In genomic region chr18:6719098-6719913, GRCh38 we compare ENCODE assay signal across 20 cellular contexts. TPM values are rescaled to one million over a fixed set of nuclear protein-coding genes. Genes with fewer than 3 reads are reported as not detected.
"Had no signal": no experiment of that assay in that cellular context is flagged by ENCODE, and none has a peak within 500 bp of the region (broad histone marks: within the 10 kb centered on the region; RNA-seq: fewer than 3 reads in every experiment).

No MANE protein-coding gene starts in this region.

- H3K36me3 Mint-ChIP-seq: activated naive CD4-positive, alpha-beta T cell treated with anti-CD3 and anti-CD28 coated beads, Interleukin-2, amount 50 U/mL, for 72 hours; stimulated activated effector memory CD8-positive, alpha-beta T cell treated with anti-CD3 and anti-CD28 coated beads, Interleukin-12 subunit alpha, Interleukin-12 subunit beta, amount 100 ng/mL, for 72 hours had no signal

- ATAC-seq: activated naive CD4-positive, alpha-beta T cell treated with anti-CD3 and anti-CD28 coated beads, Interleukin-2, amount 50 U/mL, for 72 hours; body of pancreas; effector memory CD8-positive, alpha-beta T cell; right cardiac atrium; stimulated activated effector memory CD8-positive, alpha-beta T cell treated with anti-CD3 and anti-CD28 coated beads, Interleukin-12 subunit alpha, Interleukin-12 subunit beta, amount 100 ng/mL, for 72 hours had no signal

- H3K4me3 Mint-ChIP-seq: effector memory CD8-positive, alpha-beta T cell; stimulated activated effector memory CD8-positive, alpha-beta T cell treated with anti-CD3 and anti-CD28 coated beads, Interleukin-12 subunit alpha, Interleukin-12 subunit beta, amount 100 ng/mL, for 72 hours; T-helper 1 cell treated with Interleukin-12 subunit alpha and Interleukin-12 subunit beta and Interleukin-4 antibody, amounts not matched to agents 30 μg/mL and 1 μg/mL, for 36 hours had no signal

- H3K9me3 Mint-ChIP-seq: T-helper 1 cell treated with Interleukin-12 subunit alpha and Interleukin-12 subunit beta and Interleukin-4 antibody, amounts not matched to agents 30 μg/mL and 1 μg/mL, for 36 hours had no signal

- H3K9me3 ChIP-seq: body of pancreas, left ventricle myocardium inferior, stomach had no signal

- H3K27ac ChIP-seq: body of pancreas, left ventricle myocardium inferior, stomach had no signal

- H3K27ac Mint-ChIP-seq: activated naive CD4-positive, alpha-beta T cell treated with anti-CD3 and anti-CD28 coated beads, Interleukin-2, amount 50 U/mL, for 72 hours; effector memory CD8-positive, alpha-beta T cell; progenitor cell of endocrine pancreas; stimulated activated effector memory CD8-positive, alpha-beta T cell treated with anti-CD3 and anti-CD28 coated beads, Interleukin-12 subunit alpha, Interleukin-12 subunit beta, amount 100 ng/mL, for 72 hours; T-helper 1 cell treated with Interleukin-12 subunit alpha and Interleukin-12 subunit beta and Interleukin-4 antibody, amounts not matched to agents 30 μg/mL and 1 μg/mL, for 36 hours had no signal

- DNase-seq: activated CD4-positive, alpha-beta T cell treated with anti-CD3 and anti-CD28 coated beads for 1 hour; activated gamma-delta T cell; body of pancreas; caudate nucleus; effector memory CD8-positive, alpha-beta T cell; glutamatergic neuron; hypothalamus; kidney; left ventricle myocardium inferior; mammary epithelial cell; occipital lobe; right cardiac atrium; small intestine; stimulated activated CD4-positive, alpha-beta T cell treated with anti-CD3 and anti-CD28 coated beads, Interleukin-4, amount 100 ng/mL, for 1 hour; stomach had no signal

- H3K27me3 Mint-ChIP-seq: effector memory CD8-positive, alpha-beta T cell; progenitor cell of endocrine pancreas had no signal

- H3K36me3 ChIP-seq: left ventricle myocardium inferior, stomach had no signal

- H3K4me1 Mint-ChIP-seq: stimulated activated effector memory CD8-positive, alpha-beta T cell treated with anti-CD3 and anti-CD28 coated beads, Interleukin-12 subunit alpha, Interleukin-12 subunit beta, amount 100 ng/mL, for 72 hours had no signal

- H3K27me3 ChIP-seq: body of pancreas, stomach had no signal

- H3K4me1 ChIP-seq: body of pancreas, left ventricle myocardium inferior, stomach had no signal

- H3K4me3 ChIP-seq: body of pancreas, left ventricle myocardium inferior, stomach had no signal

RNA-seq across cellular contexts. Expression of gene ARHGAP28, which starts 10.2 kb away (rescaled TPM):
- total RNA-seq: activated CD8-positive, alpha-beta memory T cell treated with anti-CD3 and anti-CD28 coated beads for 36 hours; activated naive CD4-positive, alpha-beta T cell treated with anti-CD3 and anti-CD28 coated beads, Interleukin-2, amount 50 U/mL, for 72 hours had no signal
